ENCODE assay signal across 18 cellular contexts in genomic region chr13:112733112-112733511, GRCh38. TPM values are rescaled to one million over a fixed set of nuclear protein-coding genes. Genes with fewer than 3 reads are reported as not detected.
DNase-seq lines count a peak whose midpoint lies in the region; ATAC-seq and TF ChIP-seq lines count a peak whose summit lies in the region.
"Had no signal": no experiment of that assay in that cellular context is flagged by ENCODE, and none has a peak within 500 bp of the region (broad histone marks: within the 10 kb centered on the region; RNA-seq: fewer than 3 reads in every experiment).

No MANE protein-coding gene starts in this region.

- H3K4me1 ChIP-seq in tibial artery = no peaks in the 10 kb centered on the region

- peaks cover 55% of the 10 kb centered on the region for H3K4me1 Mint-ChIP-seq in mesothelial cell of epicardium

- no peaks in the 10 kb centered on the region for H3K9me3 Mint-ChIP-seq in mesothelial cell of epicardium
- H3K9me3 Mint-ChIP-seq: stimulated activated naive B cell treated with anti-CD40 and anti-IgM and Interleukin-4, amounts not matched to agents 10 μg/mL and 1 μg/mL and 100 μg/mL, for 72 hours had no signal

- no peak overlapping the region for H3K4me3 Mint-ChIP-seq in mesothelial cell of epicardium
- H3K4me3 Mint-ChIP-seq: stimulated activated naive B cell treated with anti-CD40 and anti-IgM and Interleukin-4, amounts not matched to agents 10 μg/mL and 1 μg/mL and 100 μg/mL, for 72 hours had no signal

- no peaks in the 10 kb centered on the region for H3K9me3 ChIP-seq in tibial artery
- H3K9me3 ChIP-seq: BLaER1, gastroesophageal sphincter had no signal

- ATAC-seq in SK-N-SH treated with all-trans-retinoic acid at 6 μM for 48 hours = 0 out of 3 replicates have a peak, but pooled peaks have one; percentile 9
- ATAC-seq in GM21825 (IDR thresholded peaks at IDR 0.05; ENCODE audit: unreplicated experiment) = no peak
- ATAC-seq in HG02623 (IDR thresholded peaks at IDR 0.05; ENCODE audit: unreplicated experiment) = no peak
- ATAC-seq: gastroesophageal sphincter; stimulated activated naive B cell treated with anti-CD40 and anti-IgM and Interleukin-4, amounts not matched to agents 10 μg/mL and 1 μg/mL and 100 μg/mL, for 72 hours had no signal

- no peaks in the 10 kb centered on the region for H3K27me3 ChIP-seq in tibial artery
- H3K27me3 ChIP-seq: BLaER1, gastroesophageal sphincter had no signal

- H3K36me3 ChIP-seq in tibial artery = no peaks in the 10 kb centered on the region
- H3K36me3 ChIP-seq: gastroesophageal sphincter had no signal

- DNase-seq in DMS53 (lab: John Stamatoyannopoulos, UW) = peak; percentile 42
- DNase-seq in DMS53 treated with DMSO at 0.1 percent for 48 hours (lab: John Stamatoyannopoulos, UW; ENCODE audit: unreplicated experiment) = no peak
- peak; percentile 91 for DNase-seq in NCI-H146 treated with DMSO at 0.1 percent for 48 hours (lab: John Stamatoyannopoulos, UW; ENCODE audit: unreplicated experiment)
- DNase-seq in mesothelial cell of epicardium (ENCODE audit: low spot score in 2 of 2, unreplicated experiment in 2 of 2) = no peak
- no peak for DNase-seq in tibial artery
- DNase-seq: activated CD8-positive, alpha-beta memory T cell treated with anti-CD3 and anti-CD28 coated beads for 24 hours; amygdala; GOT3; NCI-H446 treated with DMSO at 0.1 percent for 48 hours; small intestine; stimulated activated naive B cell treated with anti-CD40 and anti-IgM and Interleukin-4, amounts not matched to agents 10 μg/mL and 1 μg/mL and 100 μg/mL, for 72 hours; T-helper 1 cell had no signal

- no peaks in the 10 kb centered on the region for H3K27me3 Mint-ChIP-seq in mesothelial cell of epicardium (ENCODE audit: low read depth)
- H3K27me3 Mint-ChIP-seq: stimulated activated naive B cell treated with anti-CD40 and anti-IgM and Interleukin-4, amounts not matched to agents 10 μg/mL and 1 μg/mL and 100 μg/mL, for 72 hours had no signal

- H3K36me3 Mint-ChIP-seq in mesothelial cell of epicardium = no peaks in the 10 kb centered on the region

- H3K27ac Mint-ChIP-seq in mesothelial cell of epicardium = peak overlapping the region; percentile 77
- H3K27ac Mint-ChIP-seq: stimulated activated naive B cell treated with anti-CD40 and anti-IgM and Interleukin-4, amounts not matched to agents 10 μg/mL and 1 μg/mL and 100 μg/mL, for 72 hours had no signal

- no peak overlapping the region for H3K4me3 ChIP-seq in tibial artery
- H3K4me3 ChIP-seq: BLaER1, gastroesophageal sphincter had no signal

- intact Hi-C loops in tibial artery (cut with DNase I; ENCODE audit: low total_unique reads) = no loop called here

- no peak overlapping the region for H3K27ac ChIP-seq in tibial artery
- H3K27ac ChIP-seq: 22Rv1, BLaER1, gastroesophageal sphincter had no signal

- TF ChIP-seq CTCF in mesothelial cell of epicardium (IDR thresholded peaks at IDR 0.05; ENCODE audit: unreplicated experiment) = no peak
- TF ChIP-seq CTCF in tibial artery (IDR thresholded peaks at IDR 0.05) = no peak

TF ChIP-seq in SK-N-SH treated with all-trans-retinoic acid at 6 μM for 48 hours, 23 proteins besides CTCF, POLR2A, EP300 and RAD21:
- TF ChIP-seq ZFP30 (CRISPR knock-in tag; IDR thresholded peaks at IDR 0.05) (no peak), OSR1 (CRISPR knock-in tag; IDR thresholded peaks at IDR 0.05) (no peak), ZNF8 (CRISPR knock-in tag; IDR thresholded peaks at IDR 0.05) (no peak), ZFP3 (CRISPR knock-in tag; IDR thresholded peaks at IDR 0.05) (no peak), ESRRG (CRISPR knock-in tag; IDR thresholded peaks at IDR 0.05) (no peak), POU6F1 (CRISPR knock-in tag; IDR thresholded peaks at IDR 0.05; ENCODE audit: borderline replicate concordance, low read depth) (no peak), ZNF70 (CRISPR knock-in tag; IDR thresholded peaks at IDR 0.05) (no peak), SNAI2 (CRISPR knock-in tag; IDR thresholded peaks at IDR 0.05) (no peak), ISL1 (CRISPR knock-in tag; IDR thresholded peaks at IDR 0.05) (no peak), RARB (CRISPR knock-in tag; IDR thresholded peaks at IDR 0.05) (no peak), BACH2 (CRISPR knock-in tag; IDR thresholded peaks at IDR 0.05; ENCODE audit: borderline replicate concordance) (no peak), PPARA (CRISPR knock-in tag; IDR thresholded peaks at IDR 0.05; ENCODE audit: borderline replicate concordance) (no peak), ZC3H10 (CRISPR knock-in tag; IDR thresholded peaks at IDR 0.05) (no peak), ARNTL (CRISPR knock-in tag; IDR thresholded peaks at IDR 0.05; ENCODE audit: borderline replicate concordance, low read depth) (no peak)
- TF ChIP-seq, protein P1, sequence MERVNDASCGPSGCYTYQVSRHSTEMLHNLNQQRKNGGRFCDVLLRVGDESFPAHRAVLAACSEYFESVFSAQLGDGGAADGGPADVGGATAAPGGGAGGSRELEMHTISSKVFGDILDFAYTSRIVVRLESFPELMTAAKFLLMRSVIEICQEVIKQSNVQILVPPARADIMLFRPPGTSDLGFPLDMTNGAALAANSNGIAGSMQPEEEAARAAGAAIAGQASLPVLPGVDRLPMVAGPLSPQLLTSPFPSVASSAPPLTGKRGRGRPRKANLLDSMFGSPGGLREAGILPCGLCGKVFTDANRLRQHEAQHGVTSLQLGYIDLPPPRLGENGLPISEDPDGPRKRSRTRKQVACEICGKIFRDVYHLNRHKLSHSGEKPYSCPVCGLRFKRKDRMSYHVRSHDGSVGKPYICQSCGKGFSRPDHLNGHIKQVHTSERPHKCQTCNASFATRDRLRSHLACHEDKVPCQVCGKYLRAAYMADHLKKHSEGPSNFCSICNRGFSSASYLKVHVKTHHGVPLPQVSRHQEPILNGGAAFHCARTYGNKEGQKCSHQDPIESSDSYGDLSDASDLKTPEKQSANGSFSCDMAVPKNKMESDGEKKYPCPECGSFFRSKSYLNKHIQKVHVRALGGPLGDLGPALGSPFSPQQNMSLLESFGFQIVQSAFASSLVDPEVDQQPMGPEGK (CRISPR knock-in tag; IDR thresholded peaks at IDR 0.05; ENCODE audit: borderline replicate concordance) = no peak
- TF ChIP-seq, protein P2, sequence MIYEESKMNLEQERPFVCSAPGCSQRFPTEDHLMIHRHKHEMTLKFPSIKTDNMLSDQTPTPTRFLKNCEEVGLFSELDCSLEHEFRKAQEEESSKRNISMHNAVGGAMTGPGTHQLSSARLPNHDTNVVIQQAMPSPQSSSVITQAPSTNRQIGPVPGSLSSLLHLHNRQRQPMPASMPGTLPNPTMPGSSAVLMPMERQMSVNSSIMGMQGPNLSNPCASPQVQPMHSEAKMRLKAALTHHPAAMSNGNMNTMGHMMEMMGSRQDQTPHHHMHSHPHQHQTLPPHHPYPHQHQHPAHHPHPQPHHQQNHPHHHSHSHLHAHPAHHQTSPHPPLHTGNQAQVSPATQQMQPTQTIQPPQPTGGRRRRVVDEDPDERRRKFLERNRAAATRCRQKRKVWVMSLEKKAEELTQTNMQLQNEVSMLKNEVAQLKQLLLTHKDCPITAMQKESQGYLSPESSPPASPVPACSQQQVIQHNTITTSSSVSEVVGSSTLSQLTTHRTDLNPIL (CRISPR knock-in tag; IDR thresholded peaks at IDR 0.05; ENCODE audit: low read depth) = no peak

RNA-seq across cellular contexts. Expression of gene ATP11A, which starts 43.3 kb away (rescaled TPM):
- total RNA-seq in mesothelial cell of epicardium = 107 to 114 TPM (median 112 TPM) in 3 replicates

Comparison
In these comparisons a context has a peak if more than half of its experiments do, and no peak if none do; other contexts are left out.
1. DNase-seq: peak in DMS53 (single experiment) and NCI-H146 treated with DMSO at 0.1 percent for 48 hours (single experiment); none in DMS53 treated with DMSO at 0.1 percent for 48 hours (single experiment), mesothelial cell of epicardium (0 of 2) and tibial artery (0 of 2).